ENCODE assay signal across 1 cellular context in the genomic region with DNA sequence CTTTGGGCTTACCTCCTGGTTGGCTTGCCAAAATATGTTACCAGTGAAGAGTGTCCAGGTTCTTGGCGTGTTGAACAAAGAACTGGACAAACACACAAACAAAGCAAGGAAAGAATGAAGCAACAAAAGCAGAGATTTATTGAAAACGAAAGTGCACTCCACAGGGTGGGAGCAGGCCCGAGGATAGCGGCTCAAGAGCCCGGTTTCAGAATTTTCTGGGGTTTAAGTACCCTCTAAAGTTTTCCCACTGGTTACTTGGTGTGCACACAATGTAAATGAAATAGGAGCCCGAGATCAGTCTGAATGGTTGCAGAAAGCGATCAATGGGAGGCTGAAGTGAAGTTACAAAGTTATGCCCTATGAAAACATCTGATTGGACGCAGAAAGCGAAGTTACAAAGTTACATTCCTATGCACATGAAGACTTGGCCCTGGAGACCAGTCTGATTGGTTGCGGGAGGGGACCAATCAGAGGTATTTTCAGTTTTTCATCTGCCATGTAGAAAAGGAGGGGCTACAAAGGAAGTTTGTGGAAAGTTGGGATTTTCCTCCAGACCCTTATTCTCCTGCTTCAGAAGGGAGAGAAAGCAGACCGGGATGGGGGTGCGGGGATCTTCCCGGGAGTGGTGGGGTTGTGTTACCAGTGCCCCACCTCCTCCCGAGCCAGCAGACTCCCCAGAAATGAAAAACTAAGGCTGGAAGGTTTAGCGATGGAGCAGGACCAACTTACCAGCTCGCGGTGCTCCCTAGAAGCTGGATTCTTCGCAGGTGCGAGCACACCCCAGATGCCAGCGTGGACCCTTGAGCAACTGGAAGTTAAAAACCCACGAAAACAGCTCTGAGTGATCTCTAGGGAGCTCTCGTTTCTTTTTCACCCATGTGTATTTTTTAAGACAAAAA.
TF ChIP-seq lines count a peak whose summit lies in the region.

Gene SLFN12 (minus strand): TSS at position 325 of the 899 bp plus-strand sequence. CDS start 9,472 bp downstream, outside the sequence.

TF ChIP-seq in K562, 482 proteins besides CTCF, POLR2A, EP300 and RAD21 (continued from another document):
- TF ChIP-seq HMG20B (CRISPR knock-in tag; IDR thresholded peaks at IDR 0.05) (no peak), NR0B1 (IDR thresholded peaks at IDR 0.05; ENCODE audit: partially characterized antibody) (no peak), SRSF1 (IDR thresholded peaks at IDR 0.05; ENCODE audit: low read depth, low read length) (no peak), TARDBP (IDR thresholded peaks at IDR 0.05) (no peak), TAL1 (IDR thresholded peaks at IDR 0.05) (no peak)
- TF ChIP-seq, protein P1, sequence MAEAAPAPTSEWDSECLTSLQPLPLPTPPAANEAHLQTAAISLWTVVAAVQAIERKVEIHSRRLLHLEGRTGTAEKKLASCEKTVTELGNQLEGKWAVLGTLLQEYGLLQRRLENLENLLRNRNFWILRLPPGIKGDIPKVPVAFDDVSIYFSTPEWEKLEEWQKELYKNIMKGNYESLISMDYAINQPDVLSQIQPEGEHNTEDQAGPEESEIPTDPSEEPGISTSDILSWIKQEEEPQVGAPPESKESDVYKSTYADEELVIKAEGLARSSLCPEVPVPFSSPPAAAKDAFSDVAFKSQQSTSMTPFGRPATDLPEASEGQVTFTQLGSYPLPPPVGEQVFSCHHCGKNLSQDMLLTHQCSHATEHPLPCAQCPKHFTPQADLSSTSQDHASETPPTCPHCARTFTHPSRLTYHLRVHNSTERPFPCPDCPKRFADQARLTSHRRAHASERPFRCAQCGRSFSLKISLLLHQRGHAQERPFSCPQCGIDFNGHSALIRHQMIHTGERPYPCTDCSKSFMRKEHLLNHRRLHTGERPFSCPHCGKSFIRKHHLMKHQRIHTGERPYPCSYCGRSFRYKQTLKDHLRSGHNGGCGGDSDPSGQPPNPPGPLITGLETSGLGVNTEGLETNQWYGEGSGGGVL (CRISPR knock-in tag; IDR thresholded peaks at IDR 0.05): no peak
